10 cellular contexts compared by ENCODE assay signal in genomic region chr11:109421981-109422590, GRCh38. TPM values are rescaled to one million over a fixed set of nuclear protein-coding genes. Genes with fewer than 3 reads are reported as not detected.
DNase-seq lines count a peak whose midpoint lies in the region; ATAC-seq and TF ChIP-seq lines count a peak whose summit lies in the region.
"Had no signal": no experiment of that assay in that cellular context is flagged by ENCODE, and none has a peak within 500 bp of the region (broad histone marks: within the 10 kb centered on the region; RNA-seq: fewer than 3 reads in every experiment).

Gene C11orf87, plus strand, starts transcription at chr11:109422190. Its CDS starts 1,444 bp downstream, at chr11:109423634.

- TF ChIP-seq CTCF in A673 (conservative IDR thresholded peaks at IDR 0.05; ENCODE audit: low read depth, low read length) (no peak), dorsolateral prefrontal cortex (IDR thresholded peaks at IDR 0.05 in 54 of 56, conservative IDR thresholded peaks at IDR 0.05 in 2 of 56; ENCODE audit: low read depth in 1 of 56, partially characterized antibody in 56 of 56) (no peak), mesothelial cell of epicardium (IDR thresholded peaks at IDR 0.05; ENCODE audit: unreplicated experiment) (no peak)

- no peaks in the 10 kb centered on the region for H3K9me3 ChIP-seq in A673 (ENCODE audit: low read depth, low read length, poor library complexity, severe bottlenecking)
- H3K9me3 ChIP-seq in MG63, result no peaks in the 10 kb centered on the region

- no peak within 1 kb of the TSS for H3K27ac Mint-ChIP-seq in mesothelial cell of epicardium

- peaks cover 87% of the 10 kb centered on the region for H3K27me3 ChIP-seq in A673 (replicated peaks; ENCODE audit: insufficient read depth, low read depth, low read length, poor library complexity)
- peaks cover 14% of the 10 kb centered on the region for H3K27me3 ChIP-seq in MG63
- peaks cover 0 to 34% (median 8%) of the 10 kb centered on the region in 45 donors for H3K27me3 ChIP-seq in dorsolateral prefrontal cortex

- peaks cover 4% of the 10 kb centered on the region for H3K4me1 ChIP-seq in A673 (ENCODE audit: insufficient read depth, low read length, poor library complexity, severe bottlenecking)

- H3K36me3 ChIP-seq in A673 (ENCODE audit: insufficient read depth, low read length, poor library complexity, severe bottlenecking) (no peaks in the 10 kb centered on the region), MG63 (no peaks in the 10 kb centered on the region)

- peaks cover 13% of the 10 kb centered on the region for H3K4me1 Mint-ChIP-seq in mesothelial cell of epicardium

- CTCF ChIA-PET in A673 (lab: Charles Lee), result no interaction called here

- no peaks in the 10 kb centered on the region for H3K36me3 Mint-ChIP-seq in mesothelial cell of epicardium

- POLR2A ChIA-PET in A673 (lab: Charles Lee; ENCODE audit: low non-redundant PET), result interaction anchor here (0.7 kb wide), 1 partner anchor 316 kb away, joined by 3 read pairs; no protein-coding TSS in a partner anchor

- no peak within 1 kb of the TSS for H3K27ac ChIP-seq in A673 (ENCODE audit: low read depth, low read length, poor library complexity, severe bottlenecking)
- H3K27ac ChIP-seq in dorsolateral prefrontal cortex, result peak within 1 kb of the TSS in 58 of 59 donors; percentile 3 to 90 (median 80)

- no peaks in the 10 kb centered on the region for H3K9me3 Mint-ChIP-seq in mesothelial cell of epicardium

- H3K4me3 ChIP-seq in A673 (ENCODE audit: low read depth, low read length, poor library complexity, severe bottlenecking) (peak within 1 kb of the TSS; percentile 22), MG63 (peak within 1 kb of the TSS; percentile 46), dorsolateral prefrontal cortex (peak within 1 kb of the TSS; percentile 21 to 74 (median 60))

- peaks cover 84% of the 10 kb centered on the region for H3K27me3 Mint-ChIP-seq in mesothelial cell of epicardium (ENCODE audit: low read depth)

- ATAC-seq in esophagus mucosa, result no peak
- ATAC-seq in HG03342 (IDR thresholded peaks at IDR 0.05; ENCODE audit: unreplicated experiment), result no peak

- peak within 1 kb of the TSS; percentile 62 for H3K4me3 Mint-ChIP-seq in mesothelial cell of epicardium

- intact Hi-C loops in A673 (cut with micrococcal nuclease; ENCODE audit: unreplicated experiment) (no loop called here), dorsolateral prefrontal cortex (cut with DNase I) (loop anchor here in 1 of 2 donors (10.0 kb wide), 2 partner anchors 437 to 727 kb away; no protein-coding TSS in a partner anchor)

- DNase-seq in A673 (ENCODE audit: low spot score), result no peak
- peak; percentile 38 for DNase-seq in MG63
- DNase-seq in dorsolateral prefrontal cortex, result peak in 9 of 10 donors; percentile 27 to 73 (median 66)
- DNase-seq in mesothelial cell of epicardium (ENCODE audit: low spot score in 2 of 2, unreplicated experiment in 2 of 2), result peak; percentile 22 to 57
- DNase-seq in T-helper 9 cell, result no peak
- no peak for DNase-seq in stimulated activated CD4-positive, alpha-beta T cell treated with anti-CD3 and anti-CD28 coated beads, Interleukin-1b, Interleukin-23, amount 100 ng/mL, for 48 hours
- DNase-seq: foreskin melanocyte, NCI-H187 treated with DMSO at 0.1 percent for 48 hours had no signal

- no TSS peak for BruUV-seq in A673 (replicated peaks; lab: Mats Ljungman, UMichigan)

RNA-seq across cellular contexts. Expression of gene C11orf87, which starts in this region (rescaled TPM):
- not detected in 2 replicates for total RNA-seq in A673 (2021)
- total RNA-seq in MG63 (2014; rRNA removed; shearing (Covaris generic); ENCODE audit: low replicate concordance), result not detected in 2 replicates
- total RNA-seq in dorsolateral prefrontal cortex, result 100 to 1,000 TPM in 1 of 120 experiments, 10 to 100 TPM in 119; 12.1 to 106 (median 50.1) TPM
- 0.80 to 0.88 TPM (median 0.86 TPM) in 3 replicates for total RNA-seq in mesothelial cell of epicardium
- total RNA-seq in esophagus mucosa, result 0.12 TPM

Comparison
In these comparisons a context has a peak if more than half of its experiments do, and no peak if none do; other contexts are left out.
1. Peak in DNase-seq and H3K4me3 ChIP-seq in MG63; RNA of the gene not detected or under 1 TPM.
2. Peak in DNase-seq in mesothelial cell of epicardium; RNA of the gene not detected or under 1 TPM.
3. DNase-seq: peak in dorsolateral prefrontal cortex (9 of 10); none in A673 (single experiment), T-helper 9 cell (single experiment) and stimulated activated CD4-positive, alpha-beta T cell treated with anti-CD3 and anti-CD28 coated beads, Interleukin-1b, Interleukin-23, amount 100 ng/mL, for 48 hours (single experiment).
4. Peak in every context shown above with its lines, with median percentiles within 50 percentile points of each other: H3K4me3 ChIP-seq.